8 cellular contexts compared by ENCODE assay signal in genomic region chr12:66168410-66168809, GRCh38. TPM values are rescaled to one million over a fixed set of nuclear protein-coding genes. Genes with fewer than 3 reads are reported as not detected.
DNase-seq lines count a peak whose midpoint lies in the region; ATAC-seq and TF ChIP-seq lines count a peak whose summit lies in the region.

No MANE protein-coding gene starts in this region.

- H3K9me3 Mint-ChIP-seq in Calu3 (ENCODE audit: low read depth, unreplicated experiment) (peaks cover 10% of the 10 kb centered on the region), osteocyte (ENCODE audit: unreplicated experiment) (peaks cover 9% of the 10 kb centered on the region)

- DNase-seq in Calu3 (peak; percentile 7), NB4 (ENCODE audit: low read depth) (peak; percentile 31), dorsolateral prefrontal cortex (no peak), osteocyte (ENCODE audit: extremely low spot score, unreplicated experiment) (no peak), UCSD-AML1 (lab: John Stamatoyannopoulos, UW; ENCODE audit: unreplicated experiment) (no peak), sciatic nerve (ENCODE audit: low spot score) (no peak), HCEC 1CT (no peak), posterior cingulate gyrus (no peak)

- TF ChIP-seq POLR2A in NB4 (IDR thresholded peaks at IDR 0.05; ENCODE audit: extremely low read depth, insufficient read length), result no peak

- H3K27ac Mint-ChIP-seq in Calu3 (ENCODE audit: unreplicated experiment) (peak overlapping the region; percentile 99), osteocyte (ENCODE audit: unreplicated experiment) (peak overlapping the region; percentile 99)

- H3K27me3 Mint-ChIP-seq in Calu3 (ENCODE audit: unreplicated experiment), result no peaks in the 10 kb centered on the region
- H3K27me3 Mint-ChIP-seq in osteocyte (ENCODE audit: unreplicated experiment), result peaks cover 3% of the 10 kb centered on the region

- CTCF ChIA-PET in Calu3 (lab: Charles Lee), result interaction anchor here (1.2 to 2.1 kb wide), 8 partner anchors 8 to 102 kb away, joined by 3 to 18 read pairs (median 6); partner anchors contain the start of gene IRAK3

- H3K36me3 Mint-ChIP-seq in Calu3 (ENCODE audit: insufficient read depth, unreplicated experiment), result peaks cover 31% of the 10 kb centered on the region
- H3K36me3 Mint-ChIP-seq in osteocyte (ENCODE audit: unreplicated experiment), result peaks cover 8% of the 10 kb centered on the region

- peak overlapping the region; percentile 86 for H3K4me3 ChIP-seq in NB4 (ENCODE audit: low read depth, low read length)
- peak overlapping the region in 54 of 59 donors; percentile 60 to 94 (median 82) for H3K4me3 ChIP-seq in dorsolateral prefrontal cortex

- peak overlapping the region in 42 of 59 donors; percentile 93 to 100 (median 99) for H3K27ac ChIP-seq in dorsolateral prefrontal cortex

- intact Hi-C loops in Calu3 (cut with micrococcal nuclease; ENCODE audit: unreplicated experiment) (loop anchor here (2.0 kb wide), 1 partner anchor 24 kb away; no protein-coding TSS in a partner anchor), dorsolateral prefrontal cortex (cut with DNase I) (loop anchor here in 1 of 2 donors (2.0 to 10.0 kb wide), 2 partner anchors 40 to 136 kb away; partner anchors contain the start of gene HELB), sciatic nerve (cut with DNase I) (no loop called here), posterior cingulate gyrus (cut with DNase I) (loop anchor here (5.0 kb wide), 1 partner anchor 134 kb away; the partner anchor contains the start of gene HELB)

- no peak for TF ChIP-seq CTCF in Calu3 (IDR thresholded peaks at IDR 0.05; ENCODE audit: unreplicated experiment)
- TF ChIP-seq CTCF in NB4 (IDR thresholded peaks at IDR 0.05; ENCODE audit: low read depth, low read length), result no peak
- no peak for TF ChIP-seq CTCF in dorsolateral prefrontal cortex (IDR thresholded peaks at IDR 0.05 in 54 of 56, conservative IDR thresholded peaks at IDR 0.05 in 2 of 56; ENCODE audit: low read depth in 1 of 56, partially characterized antibody in 56 of 56)
- no peak for TF ChIP-seq CTCF in osteocyte (IDR thresholded peaks at IDR 0.05)

- BruUV-seq in Calu3 (replicated peaks; lab: Mats Ljungman, UMichigan), result no TSS peak

- H3K27me3 ChIP-seq in dorsolateral prefrontal cortex, result no peaks in the 10 kb centered on the region

- ATAC-seq in sciatic nerve, result no peak

- H3K4me1 Mint-ChIP-seq in Calu3 (ENCODE audit: low read depth, unreplicated experiment) (peaks cover 25% of the 10 kb centered on the region), osteocyte (ENCODE audit: unreplicated experiment) (peaks cover 10% of the 10 kb centered on the region)

- peak overlapping the region; percentile 100 for H3K4me3 Mint-ChIP-seq in Calu3 (ENCODE audit: low read depth, unreplicated experiment)
- H3K4me3 Mint-ChIP-seq in osteocyte (ENCODE audit: unreplicated experiment), result peak overlapping the region; percentile 91

RNA-seq across cellular contexts. Expression of gene TMBIM4, which starts 1.4 kb away (rescaled TPM):
- total RNA-seq in Calu3 (2022), result 77.1 and 89.2 TPM in 2 replicates
- total RNA-seq in dorsolateral prefrontal cortex, result 10 to 100 TPM; 18.9 to 70.3 (median 40.0) TPM
- 49.4 and 51.2 TPM in 2 replicates for total RNA-seq in osteocyte
- 99.3 TPM for total RNA-seq in sciatic nerve

RNA-seq across cellular contexts. Expression of gene IRAK3, which starts 20.6 kb away (rescaled TPM):
- 7.8 and 12.0 TPM in 2 replicates for total RNA-seq in Calu3 (2022)
- total RNA-seq in dorsolateral prefrontal cortex, result 10 to 100 TPM in 3 of 120 experiments, 1 to 10 TPM in 117; 1.6 to 12.9 (median 4.6) TPM
- 0.21 and 0.32 TPM in 2 replicates for total RNA-seq in osteocyte
- total RNA-seq in sciatic nerve, result 19.3 TPM

RNA-seq across cellular contexts. Expression of gene LLPH, which starts 37.9 kb away (rescaled TPM):
- 46.6 and 47.2 TPM in 2 replicates for total RNA-seq in Calu3 (2022)
- 10 to 100 TPM in 118 of 120 experiments, 1 to 10 TPM in 2; 9.3 to 25.5 (median 15.7) TPM for total RNA-seq in dorsolateral prefrontal cortex
- 25.1 and 28.9 TPM in 2 replicates for total RNA-seq in osteocyte
- total RNA-seq in sciatic nerve, result 21.4 TPM

Comparison
In these comparisons a context has a peak if more than half of its experiments do, and no peak if none do; other contexts are left out.
1. DNase-seq: peak in Calu3 (single experiment) and NB4 (single experiment); none in dorsolateral prefrontal cortex (0 of 10), osteocyte (single experiment), UCSD-AML1 (single experiment), sciatic nerve (single experiment), HCEC 1CT (single experiment) and posterior cingulate gyrus (0 of 10).